Comparison of ENCODE assay signal across 9 cellular contexts in genomic region chr2:190627881-190628412, GRCh38. TPM values are rescaled to one million over a fixed set of nuclear protein-coding genes. Genes with fewer than 3 reads are reported as not detected.
DNase-seq lines count a peak whose midpoint lies in the region; ATAC-seq, FAIRE-seq and TF ChIP-seq lines count a peak whose summit lies in the region.
"Had no signal": no experiment of that assay in that cellular context is flagged by ENCODE, and none has a peak within 500 bp of the region (broad histone marks: within the 10 kb centered on the region; RNA-seq: fewer than 3 reads in every experiment).

No MANE protein-coding gene starts in this region.

- FAIRE-seq in GM12878 (lab: Jason Lieb, UNC), result no peak

- POLR2A ChIA-PET in GM12878 (lab: Charles Lee), result interaction anchor here (0.8 to 1.0 kb wide), 2 partner anchors 51 to 65 kb away, joined by 3 read pairs; no protein-coding TSS in a partner anchor

- H3K4me3 ChIP-seq in GM12878, result peak overlapping the region; percentile 41

- H3K27me3 ChIP-seq in GM12878 (replicated peaks in 1 of 2; ENCODE audit: control insufficient read depth in 2 of 2, insufficient read depth in 2 of 2, low read length in 1 of 2), result no peaks in the 10 kb centered on the region

- BruUV-seq in GM12878 (replicated peaks; lab: Mats Ljungman, UMichigan), result no TSS peak

- TF ChIP-seq POLR2A in GM12878 (IDR thresholded peaks at IDR 0.05; ENCODE audit: low read depth, low read length), result no peak

- WGBS in GM12878 (ENCODE audit: insufficient coverage, insufficient replicate concordance, low lambda C conversion rate, missing lambda C conversion rate), result 11% methylated on average over 22 of the region's 22 CpGs

- DNase-seq in NCI-H510A (lab: John Stamatoyannopoulos, UW) (peak; percentile 23), NCI-H510A treated with DMSO at 0.1 percent for 48 hours (lab: John Stamatoyannopoulos, UW) (no peak), NCI-H524 (lab: John Stamatoyannopoulos, UW) (peak; percentile 54 to 72), GM12878 (ENCODE audit: low read depth, low spot score) (no peak), inferior parietal cortex (ENCODE audit: extremely low spot score) (peak; percentile 62)
- peak; percentile 15 for DNase-seq in stimulated activated CD8-positive, alpha-beta memory T cell treated with anti-CD3 and anti-CD28 coated beads, Interleukin-4, amount 100 ng/mL, for 24 hours (ENCODE audit: low read depth)

- no peak for TF ChIP-seq EP300 in GM12878 (IDR thresholded peaks at IDR 0.05; ENCODE audit: borderline replicate concordance in 1 of 2, control insufficient read depth in 1 of 2, low read depth in 2 of 2, low read length in 2 of 2)

- no peaks in the 10 kb centered on the region for H3K79me2 ChIP-seq in GM12878 (ENCODE audit: control insufficient read depth, insufficient read depth, low read length)

- TF ChIP-seq CTCF in GM12878 (IDR thresholded peaks at IDR 0.05 in 2 of 3, conservative IDR thresholded peaks at IDR 0.05 in 1 of 3; ENCODE audit: control insufficient read depth in 2 of 3, extremely low read depth in 1 of 3, insufficient read depth in 1 of 3, low read depth in 3 of 3, low read length in 3 of 3), result no peak

- SMC1A ChIA-PET in GM12878 (lab: Charles Lee; ENCODE audit: uncharacterized antibody, unreplicated experiment), result interaction anchor here (0.6 to 1.8 kb wide), 6 partner anchors 10 to 92 kb away, joined by 3 to 9 read pairs (median 5); no protein-coding TSS in a partner anchor

- no peak overlapping the region for H3K27ac ChIP-seq in GM12878 (ENCODE audit: control insufficient read depth, insufficient read depth)
- H3K27ac ChIP-seq: C4-2B had no signal

- no peak for TF ChIP-seq RAD21 in GM12878 (IDR thresholded peaks at IDR 0.05; ENCODE audit: insufficient read depth, low read depth, low read length)

- peak overlapping the region; percentile 78 for H3K4me2 ChIP-seq in GM12878 (ENCODE audit: control insufficient read depth, insufficient read depth)

- intact Hi-C loops in GM12878 (cut with micrococcal nuclease; ENCODE audit: unreplicated experiment), result loop anchor here (5.0 kb wide), 1 partner anchor 246 kb away; no protein-coding TSS in a partner anchor

- H3K4me1 ChIP-seq in GM12878 (ENCODE audit: control insufficient read depth, insufficient read depth, low read length), result no peaks in the 10 kb centered on the region

- CTCF ChIA-PET in GM12878 (lab: Yijun Ruan, JAX), result interaction anchor here (0.7 kb wide), 1 partner anchor 9 kb away, joined by 3 read pairs; no protein-coding TSS in a partner anchor

- no peaks in the 10 kb centered on the region for H3K9me3 ChIP-seq in GM12878 (replicated peaks; ENCODE audit: control insufficient read depth, insufficient read depth, low read length)

- RAD21 ChIA-PET in GM12878 (lab: Charles Lee; ENCODE audit: unreplicated experiment), result interaction anchor here (1.0 kb wide), 1 partner anchor 8 kb away, joined by 3 read pairs; no protein-coding TSS in a partner anchor

- H3K9ac ChIP-seq in GM12878 (ENCODE audit: control insufficient read depth, insufficient read depth, low read length), result no peak overlapping the region

- in situ Hi-C loops in GM12878 (cut with MboI), result no loop called here

- H3K36me3 ChIP-seq in GM12878 (ENCODE audit: control insufficient read depth in 2 of 2, insufficient read depth in 2 of 2, low read length in 1 of 2), result no peaks in the 10 kb centered on the region

- H4K20me1 ChIP-seq in GM12878 (ENCODE audit: control insufficient read depth, insufficient read depth), result no peaks in the 10 kb centered on the region

- H2AFZ ChIP-seq in GM12878 (ENCODE audit: control insufficient read depth, low read depth, low read length), result peak overlapping the region; percentile 75

- ATAC-seq in HG02759 (IDR thresholded peaks at IDR 0.05; ENCODE audit: unreplicated experiment) (peak; percentile 94), GM12878 (peak; percentile 90), HG02938 (IDR thresholded peaks at IDR 0.05; ENCODE audit: unreplicated experiment) (no peak)

TF ChIP-seq in GM12878, 131 proteins besides CTCF, POLR2A, EP300 and RAD21 (continues in another document):
- TF ChIP-seq BCL3 (IDR thresholded peaks at IDR 0.05; ENCODE audit: borderline replicate concordance, insufficient read depth, low read depth, low read length, poor library complexity, severe bottlenecking) (no peak), HDAC6 (IDR thresholded peaks at IDR 0.05; ENCODE audit: unreplicated experiment) (no peak), NFYA (IDR thresholded peaks at IDR 0.05; ENCODE audit: borderline replicate concordance, low read depth, low read length) (no peak), RUNX3 (IDR thresholded peaks at IDR 0.05; ENCODE audit: low read length) (no peak), LARP7 (IDR thresholded peaks at IDR 0.05) (no peak), TBL1XR1 (IDR thresholded peaks at IDR 0.05; ENCODE audit: low read depth, low read length) (no peak), EED (IDR thresholded peaks at IDR 0.05; ENCODE audit: low read depth) (peak; percentile 34; the same call in 1 of the 2 replicates), ETV6 (conservative IDR thresholded peaks at IDR 0.05 in 1 of 2, IDR thresholded peaks at IDR 0.05 in 1 of 2; ENCODE audit: borderline replicate concordance in 1 of 2, low read depth in 1 of 2) (no peak), FOXM1 (IDR thresholded peaks at IDR 0.05; ENCODE audit: low read depth, low read length) (no peak), NRF1 (conservative IDR thresholded peaks at IDR 0.05; ENCODE audit: low read depth, low read length) (no peak), EGR1 (IDR thresholded peaks at IDR 0.05; ENCODE audit: borderline replicate concordance in 1 of 2, low read depth in 2 of 2, low read length in 2 of 2) (peak in 1 of 2 experiments; percentile 64; a peak in 1 of 3 replicates), PBX3 (IDR thresholded peaks at IDR 0.05; ENCODE audit: insufficient replicate concordance, low read depth, low read length) (no peak), ZBTB11 (CRISPR knock-in tag; IDR thresholded peaks at IDR 0.05) (no peak)

RNA-seq across cellular contexts. Expression of gene NAB1, which starts 20.9 kb away (rescaled TPM):
- total RNA-seq in GM12878 (2013; cell fraction: nucleolus; rRNA removed), result 61.0 and 61.9 TPM in 2 replicates
- 24.5 and 28.9 TPM in 2 replicates for total RNA-seq in GM12878 (2014; rRNA removed)
- total RNA-seq in GM12878 (2014; rRNA removed; fragmentation: Illumina TruSeq; extraction: Trizol), result 32.6 and 34.7 TPM in 2 replicates
- total RNA-seq in GM12878 (2021), result 30.5 and 33.2 TPM in 2 replicates
- 14.6 TPM for polyA plus RNA-seq in GM12878 (2011; ENCODE audit: low read depth)
- 39.6 and 61.5 TPM in 2 replicates for polyA plus RNA-seq in GM12878 (2011; rRNA removed)
- 16.9 TPM in 2 replicates for polyA plus RNA-seq in GM12878 (2011; cell fraction: cytosol; rRNA removed)
- polyA plus RNA-seq in GM12878 (2011; cell fraction: nucleus; rRNA removed), result 67.0 and 70.5 TPM in 2 replicates
- 18.3 and 20.1 TPM in 2 replicates for polyA plus RNA-seq in GM12878 (2012)
- polyA plus RNA-seq in GM12878 (2014; fragmentation: Illumina TruSeq; extraction: Trizol), result 28.1 and 37.0 TPM in 2 replicates
- 1 to 10 TPM; 4.5 to 4.9 TPM for polyA plus RNA-seq in GM12878 (2014; fragmentation: Nextera tagmentation; extraction: Ambion mirVana)
- 18.5 and 21.5 TPM in 2 replicates for polyA plus RNA-seq in GM12878 (2014; rRNA removed)
- 10 to 100 TPM; 10.3 to 11.1 TPM for polyA plus RNA-seq in GM12878 (2016; fragmentation: Nextera tagmentation; extraction: Ambion mirVana)
- 41.6 and 46.1 TPM in 2 replicates for polyA minus RNA-seq in GM12878 (2011; rRNA and poly(A)+ RNA removed)
- polyA minus RNA-seq in GM12878 (2011; cell fraction: cytosol; rRNA and poly(A)+ RNA removed), result 20.8 and 27.7 TPM in 2 replicates
- polyA minus RNA-seq in GM12878 (2011; cell fraction: nucleus; rRNA and poly(A)+ RNA removed), result 23.0 and 28.8 TPM in 2 replicates

Comparison
In these comparisons a context has a peak if more than half of its experiments do, and no peak if none do; other contexts are left out.
1. DNase-seq: peak in NCI-H510A (single experiment), NCI-H524 (2 of 2), inferior parietal cortex (single experiment) and stimulated activated CD8-positive, alpha-beta memory T cell treated with anti-CD3 and anti-CD28 coated beads, Interleukin-4, amount 100 ng/mL, for 24 hours (single experiment); none in NCI-H510A treated with DMSO at 0.1 percent for 48 hours (single experiment) and GM12878 (single experiment).